ENCODE assay signal across 9 cellular contexts in genomic region chr16:17469742-17470001, GRCh38. TPM values are rescaled to one million over a fixed set of nuclear protein-coding genes. Genes with fewer than 3 reads are reported as not detected.
DNase-seq lines count a peak whose midpoint lies in the region; ATAC-seq and TF ChIP-seq lines count a peak whose summit lies in the region.
"Had no signal": no experiment of that assay in that cellular context is flagged by ENCODE, and none has a peak within 500 bp of the region (broad histone marks: within the 10 kb centered on the region; RNA-seq: fewer than 3 reads in every experiment).

No MANE protein-coding gene starts in this region.

- no peaks in the 10 kb centered on the region for H3K9me3 Mint-ChIP-seq in natural killer cell

- no peaks in the 10 kb centered on the region for H3K36me3 Mint-ChIP-seq in natural killer cell

- H3K27me3 Mint-ChIP-seq in natural killer cell (ENCODE audit: low read depth in 2 of 2): no peaks in the 10 kb centered on the region

- H3K4me3 ChIP-seq in AG04449 (ENCODE audit: low read depth, low read length): peak overlapping the region; percentile 84
- H3K4me3 ChIP-seq in HUES64 (ENCODE audit: low read length): peak overlapping the region; percentile 67
- peak overlapping the region; percentile 20 for H3K4me3 ChIP-seq in choroid plexus epithelial cell (ENCODE audit: low read depth, low read length)

- TF ChIP-seq CTCF in AG04449 (IDR thresholded peaks at IDR 0.05; ENCODE audit: insufficient read depth, low read length, missing control alignments) (no peak), choroid plexus epithelial cell (conservative IDR thresholded peaks at IDR 0.05; ENCODE audit: low read depth, low read length) (no peak), natural killer cell (IDR thresholded peaks at IDR 0.05) (no peak)

- H3K4me1 ChIP-seq in HUES64 (ENCODE audit: insufficient read depth, low read length): peaks cover 49% of the 10 kb centered on the region

- intact Hi-C loops in natural killer cell (cut with micrococcal nuclease): loop anchor here (1.0 to 5.0 kb wide), 4 partner anchors 7 to 242 kb away; no protein-coding TSS in a partner anchor

- POLR2A ChIA-PET in AG04449 (lab: Yijun Ruan, JAX): interaction anchor here (0.5 kb wide), 1 partner anchor 562 kb away, joined by 3 read pairs; no protein-coding TSS in a partner anchor

- peaks cover 23% of the 10 kb centered on the region for H3K27me3 ChIP-seq in HUES64 (ENCODE audit: insufficient read depth, low read length)

- ATAC-seq in natural killer cell: peak in 1 of 3 donors; percentile 34

- DNase-seq in AG04449 (ENCODE audit: low read depth, low spot score) (no peak), choroid plexus epithelial cell (ENCODE audit: low read depth) (no peak), natural killer cell (no peak), kidney tubule cell (ENCODE audit: low spot score) (no peak), kidney glomerular epithelial cell (lab: John Stamatoyannopoulos, UW) (no peak), medulla oblongata (ENCODE audit: extremely low spot score) (no peak)
- no peak for DNase-seq in stimulated activated CD8-positive, alpha-beta memory T cell treated with anti-CD3 and anti-CD28 coated beads, Interleukin-4, amount 100 ng/mL, for 48 hours
- DNase-seq: NCI-H2081 had no signal

- H3K36me3 ChIP-seq in HUES64 (ENCODE audit: insufficient read depth, low read length): no peaks in the 10 kb centered on the region

- no peak overlapping the region for H3K27ac ChIP-seq in HUES64 (ENCODE audit: low read depth, low read length)

- peaks cover 56 to 59% of the 10 kb centered on the region in 2 donors for H3K4me1 Mint-ChIP-seq in natural killer cell

- CTCF ChIA-PET in AG04449 (lab: Yijun Ruan, JAX): interaction anchor here (0.7 to 8.8 kb wide), 7 partner anchors 87 to 608 kb away, joined by 3 to 76 read pairs (median 4); no protein-coding TSS in a partner anchor

- peak overlapping the region; percentile 53 for H3K9ac ChIP-seq in HUES64 (ENCODE audit: low read depth, low read length)

- WGBS in HUES64: 1% methylated on average over 7 of the region's 7 CpGs

- H3K27ac Mint-ChIP-seq in natural killer cell: peak overlapping the region; percentile 83 to 85

- no peaks in the 10 kb centered on the region for H3K9me3 ChIP-seq in HUES64 (ENCODE audit: insufficient read depth, low read depth, low read length)

- H3K4me3 Mint-ChIP-seq in natural killer cell: peak overlapping the region; percentile 93

RNA-seq across cellular contexts. Expression of gene XYLT1, which starts 1.1 kb away (rescaled TPM):
- polyA plus RNA-seq in HUES64 (2013, experiment 1 of 2): 6.0 TPM
- 6.8 TPM for polyA plus RNA-seq in HUES64 (2013, experiment 2 of 2)
- total RNA-seq in natural killer cell: 10 to 100 TPM; 40.9 to 55.5 (median 43.8) TPM

Comparison
In these comparisons a context has a peak if more than half of its experiments do, and no peak if none do; other contexts are left out.
1. H3K4me3 ChIP-seq: peak in every context shown above with its lines; median percentile 84 in AG04449; 67 in HUES64; 20 in choroid plexus epithelial cell.